In the genomic region with DNA sequence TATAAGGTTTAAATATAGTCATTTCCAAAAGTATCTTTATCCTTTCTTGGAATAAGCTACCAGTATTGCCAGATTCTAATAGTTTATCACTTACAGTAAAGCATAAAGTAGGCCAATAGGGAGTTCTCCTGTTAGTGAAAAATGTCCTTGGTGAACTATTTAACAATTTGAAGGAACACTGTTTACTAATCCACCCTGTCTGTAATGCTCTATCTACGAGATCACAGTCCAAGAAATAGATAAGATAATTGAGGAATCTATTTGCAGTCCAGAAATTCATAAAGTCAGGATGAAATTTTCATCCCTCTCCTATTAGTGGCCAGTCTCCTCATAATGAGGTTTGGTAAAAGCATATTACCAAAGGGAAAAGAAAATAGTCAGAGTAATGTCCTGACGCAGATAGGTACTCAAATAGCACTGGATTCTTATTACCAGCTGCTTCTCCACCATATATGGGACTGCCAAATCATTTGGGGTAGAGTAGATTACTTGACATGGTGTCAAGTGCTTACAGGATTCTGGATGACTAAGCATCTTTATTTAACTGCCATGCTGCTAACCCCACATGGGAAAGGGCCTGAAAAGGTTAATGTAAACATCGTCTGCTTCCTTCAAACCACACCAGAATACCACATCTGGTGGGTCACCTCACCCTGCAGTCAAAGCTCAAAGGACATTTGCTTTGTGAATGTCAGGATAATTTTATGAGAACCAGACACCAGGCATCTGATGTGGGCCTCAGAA, we compare ENCODE assay signal across 12 cellular contexts.
DNase-seq lines count a peak whose midpoint lies in the region; ATAC-seq, FAIRE-seq and TF ChIP-seq lines count a peak whose summit lies in the region.
"Had no signal": no experiment of that assay in that cellular context is flagged by ENCODE, and none has a peak within 500 bp of the region (broad histone marks: within the 10 kb centered on the region; RNA-seq: fewer than 3 reads in every experiment).

No MANE protein-coding gene starts in this region.

- H3K18ac ChIP-seq in mesendoderm (ENCODE audit: low read length) = no peak overlapping the region

- H3K4me3 ChIP-seq in MM.1S (ENCODE audit: low read length) (no peak overlapping the region), astrocyte (ENCODE audit: insufficient read depth, low read depth, low read length) (no peak overlapping the region), mesendoderm (ENCODE audit: low read length) (no peak overlapping the region)
- H3K4me3 ChIP-seq: testis had no signal

- no peak overlapping the region for H3K56ac ChIP-seq in mesendoderm (ENCODE audit: low read length)

- H3K36me3 ChIP-seq in MM.1S (replicated peaks; ENCODE audit: insufficient read depth, low read length) (no peaks in the 10 kb centered on the region), astrocyte (ENCODE audit: insufficient read depth, low read length) (no peaks in the 10 kb centered on the region), mesendoderm (ENCODE audit: control insufficient read depth, insufficient read depth, low read length) (no peaks in the 10 kb centered on the region)

- H3K9me2 ChIP-seq in MM.1S (replicated peaks; ENCODE audit: insufficient read depth, low read length) = no peaks in the 10 kb centered on the region

- no peak overlapping the region for H3K4ac ChIP-seq in mesendoderm (ENCODE audit: low read depth, low read length)

- no peak overlapping the region for H2AFZ ChIP-seq in MM.1S (ENCODE audit: low read length)
- H2AFZ ChIP-seq in astrocyte (ENCODE audit: low read depth, low read length) = no peak overlapping the region

- FAIRE-seq in astrocyte (lab: Jason Lieb, UNC) = no peak

- peaks cover 47% of the 10 kb centered on the region for H3K4me1 ChIP-seq in MM.1S (ENCODE audit: low read length)
- H3K4me1 ChIP-seq in astrocyte (ENCODE audit: insufficient read depth, low read length) = peaks cover 2% of the 10 kb centered on the region
- no peaks in the 10 kb centered on the region for H3K4me1 ChIP-seq in mesendoderm (ENCODE audit: control insufficient read depth, low read depth, low read length)
- H3K4me1 ChIP-seq: testis had no signal

- no peaks in the 10 kb centered on the region for H3K27me3 ChIP-seq in MM.1S (replicated peaks; ENCODE audit: insufficient read depth, low read length)
- H3K27me3 ChIP-seq in astrocyte (ENCODE audit: insufficient read depth, low read length) = no peaks in the 10 kb centered on the region
- no peaks in the 10 kb centered on the region for H3K27me3 ChIP-seq in mesendoderm (ENCODE audit: insufficient read depth, low read length, poor library complexity)
- H3K27me3 ChIP-seq: testis had no signal

- H3K9me3 ChIP-seq in MM.1S (replicated peaks; ENCODE audit: insufficient read depth, low read length) = no peaks in the 10 kb centered on the region
- no peaks in the 10 kb centered on the region for H3K9me3 ChIP-seq in astrocyte (ENCODE audit: insufficient read depth, low read depth, low read length)
- H3K9me3 ChIP-seq: testis had no signal

- no peak overlapping the region for H2BK120ac ChIP-seq in mesendoderm (ENCODE audit: low read depth, low read length)

- no peak for ATAC-seq in GM21619 (IDR thresholded peaks at IDR 0.05; ENCODE audit: unreplicated experiment)
- ATAC-seq: esophagus mucosa had no signal

- no peak overlapping the region for H2BK5ac ChIP-seq in mesendoderm (ENCODE audit: low read length)

- no peaks in the 10 kb centered on the region for H3F3A ChIP-seq in MM.1S (ENCODE audit: insufficient read depth, low read length)

- no peaks in the 10 kb centered on the region for H3K79me1 ChIP-seq in mesendoderm (ENCODE audit: low read length)

- peak overlapping the region; percentile 48; the same call in 1 of the 2 replicates for H3K4me2 ChIP-seq in MM.1S (ENCODE audit: low read depth, low read length)
- no peak overlapping the region for H3K4me2 ChIP-seq in astrocyte (ENCODE audit: low read length)
- no peak overlapping the region for H3K4me2 ChIP-seq in mesendoderm (ENCODE audit: low read length)

- DNase-seq in GDM1 (lab: John Stamatoyannopoulos, UW) (peak; percentile 72), MM.1S (peak; percentile 52), astrocyte (ENCODE audit: low read depth) (peak; percentile 92), mesendoderm (peak; percentile 29), NCI-H1930 (lab: John Stamatoyannopoulos, UW) (no peak), NCI-H526 treated with DMSO at 0.1 percent for 48 hours (lab: John Stamatoyannopoulos, UW) (no peak), AG20443 (ENCODE audit: low spot score) (no peak)
- DNase-seq: aorta, NCI-H774, testis had no signal

- H3K79me2 ChIP-seq in MM.1S (ENCODE audit: low read length) (no peaks in the 10 kb centered on the region), astrocyte (ENCODE audit: insufficient read depth, low read length) (no peaks in the 10 kb centered on the region), mesendoderm (ENCODE audit: control insufficient read depth, insufficient read depth, low read length) (no peaks in the 10 kb centered on the region)

- H3K36me3 Mint-ChIP-seq in astrocyte (ENCODE audit: low read depth, unreplicated experiment) = no peaks in the 10 kb centered on the region

- H2BK15ac ChIP-seq in mesendoderm (replicated peaks; ENCODE audit: low read depth) = no peak overlapping the region

- H3K9ac ChIP-seq in MM.1S (ENCODE audit: low read length) = no peak overlapping the region
- no peak overlapping the region for H3K9ac ChIP-seq in astrocyte (ENCODE audit: low read length)
- no peak overlapping the region for H3K9ac ChIP-seq in mesendoderm (ENCODE audit: low read length)

- no peak overlapping the region for H4K8ac ChIP-seq in mesendoderm (ENCODE audit: low read depth, low read length)

- H3K27me3 Mint-ChIP-seq in astrocyte (ENCODE audit: low read depth, unreplicated experiment) = no peaks in the 10 kb centered on the region

- H3K27ac ChIP-seq in MM.1S (ENCODE audit: low read length) = no peak overlapping the region
- no peak overlapping the region for H3K27ac ChIP-seq in astrocyte (ENCODE audit: low read depth, low read length)
- H3K27ac ChIP-seq in mesendoderm (ENCODE audit: low read depth, low read length) = no peak overlapping the region
- H3K27ac ChIP-seq: testis had no signal

- TF ChIP-seq CTCF in MM.1S (IDR thresholded peaks at IDR 0.05; ENCODE audit: low read length) (no peak), astrocyte (IDR thresholded peaks at IDR 0.05; ENCODE audit: insufficient read depth, low read depth, low read length) (no peak)

- WGBS in mesendoderm (ENCODE audit: extremely low coverage, insufficient coverage, low lambda C conversion rate) = no CpG with 5 or more reads among the region's 3 CpGs

- no peaks in the 10 kb centered on the region for H3K9me3 Mint-ChIP-seq in astrocyte (ENCODE audit: unreplicated experiment)

- no peak overlapping the region for H3K23ac ChIP-seq in mesendoderm (ENCODE audit: low read length)

- peak overlapping the region; percentile 3 for H3K27ac Mint-ChIP-seq in astrocyte (ENCODE audit: unreplicated experiment)

- H2AK5ac ChIP-seq in mesendoderm (ENCODE audit: low read length) = no peak overlapping the region

- H3K4me1 Mint-ChIP-seq in astrocyte (ENCODE audit: low read depth, unreplicated experiment) = peaks cover 28% of the 10 kb centered on the region

- H4K5ac ChIP-seq in mesendoderm (ENCODE audit: low read length) = no peak overlapping the region

- H4K20me1 ChIP-seq in MM.1S (ENCODE audit: insufficient read depth, low read length) (no peaks in the 10 kb centered on the region), astrocyte (ENCODE audit: insufficient read depth, low read length) (no peaks in the 10 kb centered on the region)

- H3K4me3 Mint-ChIP-seq in astrocyte (ENCODE audit: unreplicated experiment) = no peak overlapping the region

Comparison
In these comparisons a context has a peak if more than half of its experiments do, and no peak if none do; other contexts are left out.
1. DNase-seq: peak in GDM1 (single experiment), MM.1S (single experiment), astrocyte (single experiment) and mesendoderm (single experiment); none in NCI-H1930 (0 of 2), NCI-H526 treated with DMSO at 0.1 percent for 48 hours (single experiment) and AG20443 (single experiment).